8 cellular contexts compared by ENCODE assay signal in the genomic region with DNA sequence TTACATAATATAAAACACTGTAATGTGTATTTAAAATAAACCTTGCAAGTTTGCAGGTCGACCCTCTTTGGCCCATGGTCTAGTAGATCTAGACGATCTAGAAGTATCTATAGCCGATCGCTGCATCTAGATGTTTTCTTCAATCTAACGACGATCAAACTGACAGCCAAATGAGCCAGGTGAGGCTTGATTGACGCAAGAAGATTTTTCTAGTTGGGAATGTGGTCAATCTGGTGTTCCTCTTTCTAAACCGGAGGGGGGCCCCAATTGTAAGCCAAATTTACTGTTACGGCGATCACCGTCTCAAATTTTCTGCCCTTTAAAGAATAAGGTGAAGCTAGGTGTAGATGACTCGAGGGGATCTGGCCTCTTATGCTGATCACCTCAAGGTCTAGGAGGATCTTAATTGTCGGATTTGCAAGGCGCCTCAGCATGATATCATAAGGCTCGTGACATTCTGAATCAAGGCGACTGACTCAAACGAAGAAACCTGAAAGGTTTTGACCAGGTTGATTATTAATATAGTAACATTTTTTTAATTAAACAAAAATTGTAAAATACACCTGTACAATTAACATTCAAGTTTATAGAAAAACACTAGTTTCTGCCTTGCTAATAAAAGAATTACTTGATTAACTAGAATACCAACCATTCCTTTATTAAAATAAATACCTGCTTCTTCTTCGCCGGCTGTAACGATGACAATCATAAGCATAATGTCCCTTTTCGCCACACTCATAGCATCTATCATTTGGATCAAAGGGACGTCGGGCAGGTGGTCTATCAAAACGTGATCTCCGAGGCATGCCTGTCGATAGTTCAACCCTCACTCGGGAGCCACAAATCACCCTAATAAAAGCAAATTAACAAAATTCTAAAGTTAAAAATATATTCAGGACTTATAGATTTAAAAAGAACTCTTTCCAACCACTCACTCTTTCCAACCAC. TPM values are rescaled to one million over a fixed set of nuclear protein-coding genes. Genes with fewer than 3 reads are reported as not detected.
DNase-seq lines count a peak whose midpoint lies in the region; ATAC-seq and TF ChIP-seq lines count a peak whose summit lies in the region.

No MANE protein-coding gene starts in this region.

- peaks cover 41% of the 10 kb centered on the region for H3K36me3 Mint-ChIP-seq in chondrocyte (ENCODE audit: low read depth)
- H3K36me3 Mint-ChIP-seq in naive thymus-derived CD8-positive, alpha-beta T cell = peaks cover 31 to 67% (median 43%) of the 10 kb centered on the region in 3 donors

- no peak for TF ChIP-seq CTCF in BJ (IDR thresholded peaks at IDR 0.05; ENCODE audit: insufficient read depth, low read depth, low read length)
- no peak for TF ChIP-seq CTCF in chondrocyte (IDR thresholded peaks at IDR 0.05)

- DNase-seq in BJ (ENCODE audit: low read depth) = no peak
- no peak for DNase-seq in Jurkat, Clone E6-1 (ENCODE audit: low read depth, low spot score)
- no peak for DNase-seq in chondrocyte (ENCODE audit: low spot score)
- DNase-seq in naive thymus-derived CD8-positive, alpha-beta T cell = no peak
- no peak for DNase-seq in hippocampal formation (lab: John Stamatoyannopoulos, UW)

- H3K27me3 Mint-ChIP-seq in chondrocyte (ENCODE audit: low read depth) = no peaks in the 10 kb centered on the region
- H3K27me3 Mint-ChIP-seq in naive thymus-derived CD8-positive, alpha-beta T cell = peaks cover 0 to 9% (median 0%) of the 10 kb centered on the region in 5 donors

- no peak for ATAC-seq in naive thymus-derived CD8-positive, alpha-beta T cell
- no peak for ATAC-seq in HG02798 (IDR thresholded peaks at IDR 0.05; ENCODE audit: poor library complexity, unreplicated experiment)
- no peak for ATAC-seq in HG03457 (IDR thresholded peaks at IDR 0.05; ENCODE audit: unreplicated experiment)
- ATAC-seq in HG03135 (IDR thresholded peaks at IDR 0.05; ENCODE audit: unreplicated experiment) = no peak

- CTCF ChIA-PET in BJ (lab: Yijun Ruan, JAX) = interaction anchor here (1.6 to 1.7 kb wide), 3 partner anchors 9 to 193 kb away, joined by 4 read pairs; no protein-coding TSS in a partner anchor

- POLR2A ChIA-PET in BJ (lab: Charles Lee) = no interaction called here
- POLR2A ChIA-PET in naive thymus-derived CD8-positive, alpha-beta T cell (lab: Charles Lee) = interaction anchor here (0.6 to 3.2 kb wide), 4 partner anchors 16 to 30 kb away, joined by 3 to 25 read pairs (median 4); partner anchors contain the start of gene GEMIN6

- peaks cover 38% of the 10 kb centered on the region for H3K4me1 Mint-ChIP-seq in chondrocyte (ENCODE audit: low read depth)
- peaks cover 37 to 81% (median 72%) of the 10 kb centered on the region in 4 donors for H3K4me1 Mint-ChIP-seq in naive thymus-derived CD8-positive, alpha-beta T cell

- H3K4me3 ChIP-seq in BJ (ENCODE audit: low read depth, low read length) = peak overlapping the region; percentile 99
- H3K4me3 ChIP-seq in Jurkat, Clone E6-1 (ENCODE audit: low read length) = peak overlapping the region; percentile 84

- H3K36me3 ChIP-seq in BJ (ENCODE audit: control insufficient read depth, insufficient read depth, low read length) = peaks cover 19% of the 10 kb centered on the region

- peak overlapping the region; percentile 24 for H3K27ac Mint-ChIP-seq in chondrocyte (ENCODE audit: unreplicated experiment)
- H3K27ac Mint-ChIP-seq in naive thymus-derived CD8-positive, alpha-beta T cell = peak overlapping the region; percentile 80 to 100 (median 98)

- no peaks in the 10 kb centered on the region for H3K9me3 Mint-ChIP-seq in chondrocyte (ENCODE audit: low read depth)
- no peaks in the 10 kb centered on the region for H3K9me3 Mint-ChIP-seq in naive thymus-derived CD8-positive, alpha-beta T cell

- no peaks in the 10 kb centered on the region for H3K27me3 ChIP-seq in BJ (ENCODE audit: control insufficient read depth, insufficient read depth, low read length)

- peak overlapping the region; percentile 89 for H3K4me3 Mint-ChIP-seq in chondrocyte (ENCODE audit: unreplicated experiment)
- H3K4me3 Mint-ChIP-seq in naive thymus-derived CD8-positive, alpha-beta T cell = peak overlapping the region; percentile 86 to 100 (median 98)

RNA-seq across cellular contexts. Expression of gene SRSF7, which starts 2.0 kb away (rescaled TPM):
- polyA plus RNA-seq in BJ (2011; rRNA removed) = 110 and 172 TPM in 2 replicates
- polyA minus RNA-seq in BJ (2011; rRNA and poly(A)+ RNA removed) = 97.8 and 146 TPM in 2 replicates
- 374 TPM for polyA plus RNA-seq in Jurkat, Clone E6-1 (2012; ENCODE audit: insufficient read depth, insufficient read length)
- 63.6 to 87.0 TPM (median 67.5 TPM) in 3 replicates for total RNA-seq in chondrocyte
- 100 to 1,000 TPM; 288 to 291 TPM for total RNA-seq in naive thymus-derived CD8-positive, alpha-beta T cell
- 100 to 1,000 TPM; 164 to 172 (median 169) TPM for polyA plus RNA-seq in naive thymus-derived CD8-positive, alpha-beta T cell

RNA-seq across cellular contexts. Expression of gene GEMIN6, which starts 28.9 kb away (rescaled TPM):
- 5.4 and 13.7 TPM in 2 replicates for polyA plus RNA-seq in BJ (2011; rRNA removed)
- 1.4 and 2.8 TPM in 2 replicates for polyA minus RNA-seq in BJ (2011; rRNA and poly(A)+ RNA removed)
- 24.2 TPM for polyA plus RNA-seq in Jurkat, Clone E6-1 (2012; ENCODE audit: insufficient read depth, insufficient read length)
- total RNA-seq in chondrocyte = 9.8 to 12.6 TPM (median 12.0 TPM) in 3 replicates
- 10 to 100 TPM; 12.0 to 13.7 TPM for total RNA-seq in naive thymus-derived CD8-positive, alpha-beta T cell
- polyA plus RNA-seq in naive thymus-derived CD8-positive, alpha-beta T cell = 10 to 100 TPM in 1 of 3 donors, 1 to 10 TPM in 2; 6.8 to 11.6 (median 8.3) TPM
